In genomic region chr17:34156741-34157589, GRCh38 we compare ENCODE assay signal across 19 cellular contexts.
DNase-seq lines count a peak whose midpoint lies in the region; ATAC-seq and TF ChIP-seq lines count a peak whose summit lies in the region.
"Had no signal": no experiment of that assay in that cellular context is flagged by ENCODE, and none has a peak within 500 bp of the region (broad histone marks: within the 10 kb centered on the region; RNA-seq: fewer than 3 reads in every experiment).

No MANE protein-coding gene starts in this region.

- H3F3A ChIP-seq in neural progenitor cell (ENCODE audit: low read depth): no peaks in the 10 kb centered on the region
- H3F3A ChIP-seq in MM.1S (ENCODE audit: insufficient read depth, low read length): no peaks in the 10 kb centered on the region

- peak overlapping the region; percentile 4 for H3K27ac Mint-ChIP-seq in neural progenitor cell
- H3K27ac Mint-ChIP-seq: activated CD4-positive, alpha-beta T cell treated with anti-CD3 and anti-CD28 coated beads, Interleukin-2, amount 10 ng/mL, durations not matched to agents 24 days and 14 days; T-helper 1 cell treated with Interleukin-12 subunit alpha and Interleukin-12 subunit beta and Interleukin-4 antibody, amounts not matched to agents 30 μg/mL and 1 μg/mL, for 36 hours had no signal

- H4K20me1 ChIP-seq in neural progenitor cell (ENCODE audit: low read depth): no peaks in the 10 kb centered on the region
- no peaks in the 10 kb centered on the region for H4K20me1 ChIP-seq in MM.1S (ENCODE audit: insufficient read depth, low read length)

- peaks cover 33% of the 10 kb centered on the region for H3K4me1 Mint-ChIP-seq in neural progenitor cell

- H3K4me1 ChIP-seq in ES-I3 (ENCODE audit: insufficient read depth, low read length): peaks cover 29% of the 10 kb centered on the region
- peaks cover 16% of the 10 kb centered on the region for H3K4me1 ChIP-seq in neural progenitor cell
- H3K4me1 ChIP-seq in MM.1S (ENCODE audit: low read length): no peaks in the 10 kb centered on the region
- H3K4me1 ChIP-seq: adrenal gland, vagina had no signal

- H3K9me2 ChIP-seq in MM.1S (replicated peaks; ENCODE audit: insufficient read depth, low read length): no peaks in the 10 kb centered on the region

- no peaks in the 10 kb centered on the region for H3K36me3 Mint-ChIP-seq in neural progenitor cell

- peak overlapping the region; percentile 85 for H3K4me3 Mint-ChIP-seq in neural progenitor cell
- H3K4me3 Mint-ChIP-seq: activated CD4-positive, alpha-beta T cell treated with anti-CD3 and anti-CD28 coated beads, Interleukin-2, amount 10 ng/mL, durations not matched to agents 24 days and 14 days; T-helper 1 cell treated with Interleukin-12 subunit alpha and Interleukin-12 subunit beta and Interleukin-4 antibody, amounts not matched to agents 30 μg/mL and 1 μg/mL, for 36 hours had no signal

- H3K4me3 ChIP-seq in neural progenitor cell (peak overlapping the region; percentile 56), MM.1S (ENCODE audit: low read length) (no peak overlapping the region)
- H3K4me3 ChIP-seq: adrenal gland, GM12878, vagina had no signal

- intact Hi-C loops in head of caudate nucleus (cut with DNase I): no loop called here

- no peak for ATAC-seq in GM21528 (IDR thresholded peaks at IDR 0.05; ENCODE audit: low FRiP score, unreplicated experiment)
- ATAC-seq: GM12878 had no signal

- peaks cover 5% of the 10 kb centered on the region for H3K9me3 Mint-ChIP-seq in neural progenitor cell
- H3K9me3 Mint-ChIP-seq: activated CD4-positive, alpha-beta T cell treated with anti-CD3 and anti-CD28 coated beads, Interleukin-2, amount 10 ng/mL, durations not matched to agents 24 days and 14 days; T-helper 1 cell treated with Interleukin-12 subunit alpha and Interleukin-12 subunit beta and Interleukin-4 antibody, amounts not matched to agents 30 μg/mL and 1 μg/mL, for 36 hours had no signal

- DNase-seq in NCI-H2227 treated with DMSO at 0.1 percent for 48 hours (lab: John Stamatoyannopoulos, UW) (peak; percentile 7), head of caudate nucleus (peak in 27 of 42 donors; percentile 3 to 74 (median 40)), neural progenitor cell (ENCODE audit: low spot score) (peak; percentile 75), NCI-H128 (lab: John Stamatoyannopoulos, UW; ENCODE audit: unreplicated experiment) (no peak), MM.1S (no peak)
- no peak for DNase-seq in NK-92 treated with Interleukin-12 subunit alpha and Interleukin-12 subunit beta, amount 100 ng/mL, for 24 hours (lab: John Stamatoyannopoulos, UW)
- DNase-seq: activated CD4-positive, alpha-beta T cell treated with anti-CD3 and anti-CD28 coated beads, Interleukin-2, amount 10 ng/mL, durations not matched to agents 24 days and 14 days; activated T-cell treated with anti-CD3 and anti-CD28 coated beads, Interleukin-2, amount 50 U/mL, for 1 hour; adrenal gland; cortex of kidney; NCI-H1092; NCI-H524; stimulated activated CD4-positive, alpha-beta T cell treated with anti-CD3 and anti-CD28 coated beads, Interleukin-1b, Interleukin-23, amount 100 ng/mL, for 48 hours; stimulated activated CD8-positive, alpha-beta memory T cell treated with anti-CD3 and anti-CD28 coated beads, Interleukin-4, amount 100 ng/mL, for 48 hours had no signal

- peaks cover 47% of the 10 kb centered on the region for H3K27me3 ChIP-seq in neural progenitor cell
- H3K27me3 ChIP-seq in MM.1S (replicated peaks; ENCODE audit: insufficient read depth, low read length): no peaks in the 10 kb centered on the region

- H3K4me2 ChIP-seq in neural progenitor cell: peak overlapping the region; percentile 83
- H3K4me2 ChIP-seq in MM.1S (ENCODE audit: low read depth, low read length): no peak overlapping the region

- no peak overlapping the region for H3K27ac ChIP-seq in neural progenitor cell
- H3K27ac ChIP-seq in MM.1S (ENCODE audit: low read length): no peak overlapping the region
- H3K27ac ChIP-seq: adrenal gland, vagina had no signal

- H2AFZ ChIP-seq in neural progenitor cell (replicated peaks): peak overlapping the region; percentile 73
- H2AFZ ChIP-seq in MM.1S (ENCODE audit: low read length): no peak overlapping the region

- H3K27me3 Mint-ChIP-seq in neural progenitor cell (ENCODE audit: insufficient read depth, low read depth): peaks cover 25% of the 10 kb centered on the region

- H3K9me3 ChIP-seq in ES-I3 (ENCODE audit: control insufficient read depth, insufficient read depth, low read length): no peaks in the 10 kb centered on the region
- no peaks in the 10 kb centered on the region for H3K9me3 ChIP-seq in neural progenitor cell (ENCODE audit: low read depth)
- no peaks in the 10 kb centered on the region for H3K9me3 ChIP-seq in MM.1S (replicated peaks; ENCODE audit: insufficient read depth, low read length)
- H3K9me3 ChIP-seq: adrenal gland, vagina had no signal

- no peaks in the 10 kb centered on the region for H3K36me3 ChIP-seq in ES-I3 (ENCODE audit: insufficient read depth, low read length)
- H3K36me3 ChIP-seq in neural progenitor cell: no peaks in the 10 kb centered on the region
- no peaks in the 10 kb centered on the region for H3K36me3 ChIP-seq in MM.1S (replicated peaks; ENCODE audit: insufficient read depth, low read length)
- H3K36me3 ChIP-seq: adrenal gland, vagina had no signal

- TF ChIP-seq CTCF in neural progenitor cell (IDR thresholded peaks at IDR 0.05) (no peak), MM.1S (IDR thresholded peaks at IDR 0.05; ENCODE audit: low read length) (no peak)

- peak overlapping the region; percentile 66 for H3K9ac ChIP-seq in ES-I3 (ENCODE audit: low read depth, low read length)
- H3K9ac ChIP-seq in neural progenitor cell: no peak overlapping the region
- no peak overlapping the region for H3K9ac ChIP-seq in MM.1S (ENCODE audit: low read length)

- H3K79me2 ChIP-seq in neural progenitor cell (ENCODE audit: low read depth) (no peaks in the 10 kb centered on the region), MM.1S (ENCODE audit: low read length) (no peaks in the 10 kb centered on the region)

Comparison
In these comparisons a context has a peak if more than half of its experiments do, and no peak if none do; other contexts are left out.
1. DNase-seq: peak in NCI-H2227 treated with DMSO at 0.1 percent for 48 hours (single experiment), head of caudate nucleus (27 of 42) and neural progenitor cell (single experiment); none in NCI-H128 (single experiment), NK-92 treated with Interleukin-12 subunit alpha and Interleukin-12 subunit beta, amount 100 ng/mL, for 24 hours (single experiment) and MM.1S (single experiment).